32 cellular contexts compared by ENCODE assay signal in genomic region chr3:39971450-39972081, GRCh38.
"Had no signal": no experiment of that assay in that cellular context is flagged by ENCODE, and none has a peak within 500 bp of the region (broad histone marks: within the 10 kb centered on the region; RNA-seq: fewer than 3 reads in every experiment).

No MANE protein-coding gene starts in this region.

- H3K4me3 ChIP-seq: adrenal gland, body of pancreas, breast epithelium, K562, MG63, Peyer's patch, SJSA1 had no signal

- H3K9me3 ChIP-seq: adrenal gland, MG63, Peyer's patch, SJSA1 had no signal

- H3K27me3 ChIP-seq: adrenal gland, body of pancreas, breast epithelium, MG63, Peyer's patch, SJSA1 had no signal

- H3K4me1 Mint-ChIP-seq: activated CD4-positive, alpha-beta T cell treated with anti-CD3 and anti-CD28 coated beads, Interleukin-2, amount 10 ng/mL, durations not matched to agents 24 days and 14 days had no signal

- H3K4me1 ChIP-seq: adrenal gland, breast epithelium, Peyer's patch, SJSA1 had no signal

- H3K27ac Mint-ChIP-seq: activated CD4-positive, alpha-beta T cell treated with anti-CD3 and anti-CD28 coated beads, Interleukin-2, amount 10 ng/mL, durations not matched to agents 24 days and 14 days; activated CD8-positive, alpha-beta T cell treated with anti-CD3 and anti-CD28 coated beads, Interleukin-2, amount 10 ng/mL, durations not matched to agents 7 days and 5 days; activated naive CD4-positive, alpha-beta T cell treated with anti-CD3 and anti-CD28 coated beads for 36 hours; activated naive CD4-positive, alpha-beta T cell treated with anti-CD3 and anti-CD28 coated beads, Interleukin-2, amount 50 U/mL, for 72 hours; activated T-helper 1 cell treated with anti-CD3 and anti-CD28 coated beads, Interleukin-12 subunit alpha, Interleukin-12 subunit beta, Interleukin-2, Interleukin-4 antibody, amounts not matched to agents 30 ng/mL and 10 ng/mL and 1 ng/mL, durations not matched to agents 14 hours and 24 hours and 36 hours had no signal

- H3K36me3 ChIP-seq: adrenal gland, breast epithelium, MG63, Peyer's patch, SJSA1 had no signal

- H3K27me3 Mint-ChIP-seq: activated CD4-positive, alpha-beta T cell treated with anti-CD3 and anti-CD28 coated beads, Interleukin-2, amount 10 ng/mL, durations not matched to agents 24 days and 14 days had no signal

- H3K4me3 Mint-ChIP-seq: activated CD4-positive, alpha-beta T cell treated with anti-CD3 and anti-CD28 coated beads, Interleukin-2, amount 10 ng/mL, durations not matched to agents 24 days and 14 days; activated CD8-positive, alpha-beta T cell treated with anti-CD3 and anti-CD28 coated beads, Interleukin-2, amount 10 ng/mL, durations not matched to agents 7 days and 5 days; activated naive CD4-positive, alpha-beta T cell treated with anti-CD3 and anti-CD28 coated beads for 36 hours; activated T-cell treated with anti-CD3 and anti-CD28 coated beads, Interleukin-2, amount 50 U/mL, for 4 hours; activated T-helper 1 cell treated with anti-CD3 and anti-CD28 coated beads, Interleukin-12 subunit alpha, Interleukin-12 subunit beta, Interleukin-2, Interleukin-4 antibody, amounts not matched to agents 30 ng/mL and 10 ng/mL and 1 ng/mL, durations not matched to agents 14 hours and 24 hours and 36 hours had no signal

- H3K27ac ChIP-seq: adrenal gland, breast epithelium, Peyer's patch, SJSA1 had no signal

- H3K9me3 Mint-ChIP-seq: activated CD4-positive, alpha-beta T cell treated with anti-CD3 and anti-CD28 coated beads, Interleukin-2, amount 10 ng/mL, durations not matched to agents 24 days and 14 days; activated naive CD4-positive, alpha-beta T cell treated with anti-CD3 and anti-CD28 coated beads for 36 hours; activated T-cell treated with anti-CD3 and anti-CD28 coated beads, Interleukin-2, amount 50 U/mL, for 4 hours; activated T-helper 1 cell treated with anti-CD3 and anti-CD28 coated beads, Interleukin-12 subunit alpha, Interleukin-12 subunit beta, Interleukin-2, Interleukin-4 antibody, amounts not matched to agents 30 ng/mL and 10 ng/mL and 1 ng/mL, durations not matched to agents 14 hours and 24 hours and 36 hours had no signal

- DNase-seq: activated CD4-positive, alpha-beta T cell treated with anti-CD3 and anti-CD28 coated beads, Interleukin-2, amount 10 ng/mL, durations not matched to agents 24 days and 14 days; activated CD4-positive, alpha-beta T cell treated with anti-CD3 and anti-CD28 coated beads, Interleukin-2, amount 50 U/mL, for 4 hours; activated CD8-positive, alpha-beta memory T cell treated with anti-CD3 and anti-CD28 coated beads, Interleukin-2, amount 50 U/mL, for 4 hours; activated CD8-positive, alpha-beta T cell treated with anti-CD3 and anti-CD28 coated beads, Interleukin-2, amount 10 ng/mL, durations not matched to agents 7 days and 5 days; activated gamma-delta T cell treated with Interleukin-2 at 50 U/mL for 16 hours; activated naive CD4-positive, alpha-beta T cell treated with anti-CD3 and anti-CD28 coated beads for 36 hours; activated T-cell treated with anti-CD3 and anti-CD28 coated beads for 4 hours; activated T-cell treated with anti-CD3 and anti-CD28 coated beads, Interleukin-2, amount 50 U/mL, for 4 hours; adrenal gland; body of pancreas; MG63; NCI-H1048; NCI-H1436 treated with DMSO at 0.1 percent for 48 hours; NCI-H1694 treated with DMSO at 0.1 percent for 48 hours; NCI-H2029; NCI-H2227 treated with DMSO at 0.1 percent for 48 hours; NCI-H446 treated with DMSO at 0.1 percent for 48 hours; NCI-H748 treated with DMSO at 0.1 percent for 48 hours; NK-92 treated with Interleukin-12 subunit alpha and Interleukin-12 subunit beta, amount 100 ng/mL, for 24 hours; PC-3; Peyer's patch; RPMI8226; SHP77 treated with DMSO at 0.1 percent for 48 hours; SW 1271; T-helper 1 cell; T-helper 2 cell; T-helper 9 cell had no signal
